ENCODE assay signal across 27 cellular contexts in genomic region chr19:2815923-2816322, GRCh38. TPM values are rescaled to one million over a fixed set of nuclear protein-coding genes. Genes with fewer than 3 reads are reported as not detected.
A peak's percentile ranks its signal among the peaks of the same experiment; 100 is the strongest.
DNase-seq lines count a peak whose midpoint lies in the region; ATAC-seq, FAIRE-seq and TF ChIP-seq lines count a peak whose summit lies in the region.
"Had no signal": no experiment of that assay in that cellular context is flagged by ENCODE, and none has a peak within 500 bp of the region (broad histone marks: within the 10 kb centered on the region; RNA-seq: fewer than 3 reads in every experiment).

No MANE protein-coding gene starts in this region.

- H3K36me3 Mint-ChIP-seq in Caco-2 (ENCODE audit: insufficient read depth, unreplicated experiment) (peaks cover 52% of the 10 kb centered on the region), nephron progenitor cell (ENCODE audit: low read depth) (peaks cover 4% of the 10 kb centered on the region)
- H3K36me3 Mint-ChIP-seq in stimulated activated naive B cell treated with anti-CD40 and anti-IgM and Interleukin-4, amounts not matched to agents 10 μg/mL and 1 μg/mL and 100 μg/mL, for 72 hours, result peaks cover 22 to 27% of the 10 kb centered on the region in 2 donors

- H3K27ac ChIP-seq in RWPE1, result peak overlapping the region; percentile 21
- H3K27ac ChIP-seq: SJSA1 had no signal

- no peaks in the 10 kb centered on the region for H3K9me3 ChIP-seq in Caco-2
- H3K9me3 ChIP-seq: SJSA1 had no signal

- DNase-seq in Caco-2 (no peak), GM19238 (ENCODE audit: insufficient read length, low spot score) (peak; percentile 3), RWPE1 (ENCODE audit: low spot score) (no peak), nephron progenitor cell (no peak), A172 (ENCODE audit: low spot score) (no peak), RCC 7860 (ENCODE audit: low spot score) (no peak)
- DNase-seq in stimulated activated naive B cell treated with anti-CD40 and anti-IgM and Interleukin-4, amounts not matched to agents 10 μg/mL and 1 μg/mL and 100 μg/mL, for 72 hours, result no peak
- no peak for DNase-seq in stimulated activated CD4-positive, alpha-beta T cell treated with anti-CD3 and anti-CD28 coated beads, Interleukin-15, amount 100 ng/mL, for 24 hours
- DNase-seq: ACHN; DMS79; EL; GDM1; Kasumi-1; MV-4-11; NCI-H1105; NCI-H1436 treated with DMSO at 0.1 percent for 48 hours; NCI-H1930; NCI-H446 treated with DMSO at 0.1 percent for 48 hours; NCI-H526; NK-92 treated with Interleukin-12 subunit alpha and Interleukin-12 subunit beta, amount 100 ng/mL, for 24 hours; PC-3; Right ventricle myocardium superior; T-helper 1 cell had no signal

- FAIRE-seq in RCC 7860 (lab: Jason Lieb, UNC), result no peak
- FAIRE-seq: GM12892, GM18507 had no signal

- H3K36me3 ChIP-seq in Caco-2 (ENCODE audit: control insufficient read depth, insufficient read depth, low read length), result no peaks in the 10 kb centered on the region

- no peaks in the 10 kb centered on the region for H3K27me3 ChIP-seq in Caco-2 (replicated peaks; ENCODE audit: control insufficient read depth, insufficient read depth, low read length)
- H3K27me3 ChIP-seq: SJSA1 had no signal

- H3K4me1 ChIP-seq in Caco-2, result peaks cover 23% of the 10 kb centered on the region

- H3K4me3 ChIP-seq in Caco-2 (ENCODE audit: low read depth, low read length), result no peak overlapping the region
- H3K4me3 ChIP-seq: SJSA1 had no signal

- BruUV-seq in Caco-2 (replicated peaks; lab: Mats Ljungman, UMichigan), result no TSS peak

- CTCF ChIA-PET in Caco-2 (lab: Charles Lee), result no interaction called here
- CTCF ChIA-PET in RWPE1 (lab: Yijun Ruan, JAX), result no interaction called here

- H3K9me3 Mint-ChIP-seq in Caco-2 (ENCODE audit: unreplicated experiment) (no peaks in the 10 kb centered on the region), nephron progenitor cell (peaks cover 6% of the 10 kb centered on the region)
- peaks cover 4 to 5% of the 10 kb centered on the region in 2 donors for H3K9me3 Mint-ChIP-seq in stimulated activated naive B cell treated with anti-CD40 and anti-IgM and Interleukin-4, amounts not matched to agents 10 μg/mL and 1 μg/mL and 100 μg/mL, for 72 hours

- H3K27me3 Mint-ChIP-seq in Caco-2 (ENCODE audit: insufficient read depth, unreplicated experiment) (no peaks in the 10 kb centered on the region), nephron progenitor cell (ENCODE audit: low read depth, poor library complexity) (peaks cover 5% of the 10 kb centered on the region)
- no peaks in the 10 kb centered on the region for H3K27me3 Mint-ChIP-seq in stimulated activated naive B cell treated with anti-CD40 and anti-IgM and Interleukin-4, amounts not matched to agents 10 μg/mL and 1 μg/mL and 100 μg/mL, for 72 hours

- no peak for ATAC-seq in stimulated activated naive B cell treated with anti-CD40 and anti-IgM and Interleukin-4, amounts not matched to agents 10 μg/mL and 1 μg/mL and 100 μg/mL, for 72 hours (replicated peaks)
- ATAC-seq: PC-3 had no signal

- H3K27ac Mint-ChIP-seq in Caco-2 (ENCODE audit: unreplicated experiment) (peak overlapping the region; percentile 41), nephron progenitor cell (peak overlapping the region; percentile 61)
- no peak overlapping the region for H3K27ac Mint-ChIP-seq in stimulated activated naive B cell treated with anti-CD40 and anti-IgM and Interleukin-4, amounts not matched to agents 10 μg/mL and 1 μg/mL and 100 μg/mL, for 72 hours

- no peak overlapping the region for H3K4me3 Mint-ChIP-seq in Caco-2 (ENCODE audit: unreplicated experiment)
- no peak overlapping the region for H3K4me3 Mint-ChIP-seq in nephron progenitor cell
- H3K4me3 Mint-ChIP-seq in stimulated activated naive B cell treated with anti-CD40 and anti-IgM and Interleukin-4, amounts not matched to agents 10 μg/mL and 1 μg/mL and 100 μg/mL, for 72 hours, result no peak overlapping the region

- no peak for TF ChIP-seq CTCF in Caco-2 (IDR thresholded peaks at IDR 0.05; ENCODE audit: insufficient read depth in 1 of 2, low read depth in 1 of 2, low read length in 1 of 2, severe bottlenecking in 1 of 2, unreplicated experiment in 1 of 2)
- no peak for TF ChIP-seq CTCF in RWPE1 (conservative IDR thresholded peaks at IDR 0.05; ENCODE audit: low read depth)
- TF ChIP-seq CTCF in nephron progenitor cell (IDR thresholded peaks at IDR 0.05), result no peak

- intact Hi-C loops in Caco-2 (cut with micrococcal nuclease; ENCODE audit: unreplicated experiment), result no loop called here

- no peaks in the 10 kb centered on the region for H3K4me1 Mint-ChIP-seq in Caco-2 (ENCODE audit: low read depth, unreplicated experiment)
- no peaks in the 10 kb centered on the region for H3K4me1 Mint-ChIP-seq in nephron progenitor cell
- peaks cover 9 to 11% of the 10 kb centered on the region in 2 donors for H3K4me1 Mint-ChIP-seq in stimulated activated naive B cell treated with anti-CD40 and anti-IgM and Interleukin-4, amounts not matched to agents 10 μg/mL and 1 μg/mL and 100 μg/mL, for 72 hours

- POLR2A ChIA-PET in Caco-2 (lab: Charles Lee) (interaction anchor here (0.6 kb wide), 1 partner anchor 340 kb away, joined by 8 read pairs; the partner anchor contains the start of gene GADD45B), RWPE1 (lab: Yijun Ruan, JAX; ENCODE audit: low non-redundant PET) (no interaction called here)

RNA-seq across cellular contexts. Expression of gene ZNF554, which starts 3.7 kb away (rescaled TPM):
- 3.6 and 3.7 TPM in 2 replicates for total RNA-seq in Caco-2 (2022)
- total RNA-seq in A172 (2014; rRNA removed; shearing (Covaris generic)), result 4.6 and 4.8 TPM in 2 replicates

RNA-seq across cellular contexts. Expression of gene ZNF555, which starts 25.4 kb away (rescaled TPM):
- total RNA-seq in Caco-2 (2022), result 4.7 and 6.2 TPM in 2 replicates
- total RNA-seq in A172 (2014; rRNA removed; shearing (Covaris generic)), result 8.2 and 8.4 TPM in 2 replicates

RNA-seq across cellular contexts. Expression of gene THOP1, which starts 30.6 kb away (rescaled TPM):
- total RNA-seq in Caco-2 (2022), result 118 and 119 TPM in 2 replicates
- total RNA-seq in A172 (2014; rRNA removed; shearing (Covaris generic)), result 390 and 397 TPM in 2 replicates

RNA-seq across cellular contexts. Expression of gene SGTA, which starts 32.9 kb away (rescaled TPM):
- 90.1 TPM in 2 replicates for total RNA-seq in Caco-2 (2022)
- total RNA-seq in A172 (2014; rRNA removed; shearing (Covaris generic)), result 112 and 114 TPM in 2 replicates

RNA-seq across cellular contexts. Expression of gene ZNF556, which starts 51.2 kb away (rescaled TPM):
- 0.57 and 0.93 TPM in 2 replicates for total RNA-seq in Caco-2 (2022)
- total RNA-seq in A172 (2014; rRNA removed; shearing (Covaris generic)), result not detected in 2 replicates
- total RNA-seq: H4, Right ventricle myocardium superior had no signal
